14 cellular contexts compared by ENCODE assay signal in genomic region chr4:48649505-48649904, GRCh38.
DNase-seq lines count a peak whose midpoint lies in the region; ATAC-seq and TF ChIP-seq lines count a peak whose summit lies in the region.
"Had no signal": no experiment of that assay in that cellular context is flagged by ENCODE, and none has a peak within 500 bp of the region (broad histone marks: within the 10 kb centered on the region; RNA-seq: fewer than 3 reads in every experiment).

No MANE protein-coding gene starts in this region.

- no peak for DNase-seq in left ventricle myocardium inferior
- DNase-seq in Right ventricle myocardium superior: no peak
- DNase-seq in caudate nucleus (lab: John Stamatoyannopoulos, UW): no peak
- DNase-seq in midbrain (lab: John Stamatoyannopoulos, UW): peak; percentile 53
- no peak for DNase-seq in RKO (ENCODE audit: low spot score)
- DNase-seq in NCI-H187 treated with DMSO at 0.1 percent for 48 hours (lab: John Stamatoyannopoulos, UW): no peak
- DNase-seq: 8988T; C1 segment of cervical spinal cord; Calu3; CD4-positive, alpha-beta T cell; DMS 273 treated with DMSO at 0.1 percent for 48 hours; H7 had no signal

- H3K4me1 ChIP-seq in left ventricle myocardium inferior: peaks cover 62% of the 10 kb centered on the region

- no peak for TF ChIP-seq CTCF in left ventricle myocardium inferior (IDR thresholded peaks at IDR 0.05; ENCODE audit: borderline replicate concordance)

- no peaks in the 10 kb centered on the region for H3K27me3 ChIP-seq in left ventricle myocardium inferior (ENCODE audit: low read depth)

- no peak overlapping the region for H3K4me3 ChIP-seq in left ventricle myocardium inferior
- H3K4me3 ChIP-seq: GM23338 had no signal

- H3K9me3 ChIP-seq in left ventricle myocardium inferior (replicated peaks): no peaks in the 10 kb centered on the region

- intact Hi-C loops in left ventricle myocardium inferior (cut with micrococcal nuclease) (no loop called here), Right ventricle myocardium superior (cut with DNase I) (no loop called here)

- peak overlapping the region; percentile 11 for H3K27ac ChIP-seq in left ventricle myocardium inferior (replicated peaks)
- peak overlapping the region; percentile 52 for H3K27ac ChIP-seq in caudate nucleus (ENCODE audit: low read depth, low read length)

- no peak for ATAC-seq in Right ventricle myocardium superior (ENCODE audit: poor library complexity)
- no peak for ATAC-seq in GM21360 (IDR thresholded peaks at IDR 0.05; ENCODE audit: unreplicated experiment)
- ATAC-seq: GM23338 had no signal

- no peaks in the 10 kb centered on the region for H3K36me3 ChIP-seq in left ventricle myocardium inferior
